31 cellular contexts compared by ENCODE assay signal in genomic region chr19:30811397-30812098, GRCh38.
"Had no signal": no experiment of that assay in that cellular context is flagged by ENCODE, and none has a peak within 500 bp of the region (broad histone marks: within the 10 kb centered on the region; RNA-seq: fewer than 3 reads in every experiment).

No MANE protein-coding gene starts in this region.

- DNase-seq: activated B cell treated with CpG ODN at 0.5 μM for 24 hours; activated CD4-positive, alpha-beta memory T cell treated with anti-CD3 and anti-CD28 coated beads for 36 hours; activated CD4-positive, alpha-beta T cell treated with anti-CD3 and anti-CD28 coated beads for 4 hours; activated CD4-positive, alpha-beta T cell treated with anti-CD3 and anti-CD28 coated beads, Interleukin-2, amount 50 U/mL, for 1 hour; activated CD4-positive, alpha-beta T cell treated with anti-CD3 and anti-CD28 coated beads, Interleukin-2, amount 50 U/mL, for 4 hours; activated CD4-positive, CD25-positive, alpha-beta regulatory T cell treated with anti-CD3 and anti-CD28 coated beads, Interleukin-2, amount 50 U/mL, for 72 hours; activated CD8-positive, alpha-beta memory T cell treated with anti-CD3 and anti-CD28 coated beads, Interleukin-2, amount 50 U/mL, for 4 hours; activated CD8-positive, alpha-beta T cell treated with anti-CD3 and anti-CD28 coated beads for 36 hours; activated effector memory CD4-positive, alpha-beta T cell treated with anti-CD3 and anti-CD28 coated beads, Interleukin-2, amount 50 U/mL, for 16 hours; activated gamma-delta T cell treated with Interleukin-2 at 50 U/mL for 16 hours; activated naive CD4-positive, alpha-beta T cell; activated naive CD4-positive, alpha-beta T cell treated with anti-CD3 and anti-CD28 coated beads for 36 hours; activated naive CD4-positive, alpha-beta T cell treated with anti-CD3 and anti-CD28 coated beads, Interleukin-2, amount 50 U/mL, for 16 hours; activated naive CD8-positive, alpha-beta T cell treated with anti-CD3 and anti-CD28 coated beads for 36 hours; activated T-cell treated with anti-CD3 and anti-CD28 coated beads for 4 hours; activated T-cell treated with anti-CD3 and anti-CD28 coated beads, Interleukin-2, amount 50 U/mL, for 1 hour; activated T-cell treated with anti-CD3 and anti-CD28 coated beads, Interleukin-2, amount 50 U/mL, for 4 hours; activated T-cell treated with anti-CD3 and anti-CD28 coated beads, Interleukin-2, amount 50 U/mL, for 72 hours; adrenal gland; amniotic stem cell; aorta; body of pancreas; brain microvascular endothelial cell; central memory CD4-positive, alpha-beta T cell; T-helper 1 cell; T-helper 2 cell; T-helper 9 cell had no signal

- H3K9me3 ChIP-seq: adrenal gland, body of pancreas had no signal

- ATAC-seq: activated CD8-positive, alpha-beta T cell treated with anti-CD3 and anti-CD28 coated beads for 36 hours; activated naive CD4-positive, alpha-beta T cell treated with anti-CD3 and anti-CD28 coated beads, Interleukin-2, amount 50 U/mL, for 72 hours; activated T-cell treated with anti-CD3 and anti-CD28 coated beads, Interleukin-2, amount 50 U/mL, for 4 hours; activated T-cell treated with anti-CD3 and anti-CD28 coated beads, Interleukin-2, amount 50 U/mL, for 72 hours; activated T-helper 17 cell treated with anti-CD3 and anti-CD28 coated beads, Interleukin-2, amount 50 U/mL, for 72 hours; body of pancreas had no signal

- H3K4me1 ChIP-seq: adrenal gland, body of pancreas, breast epithelium had no signal

- H3K36me3 ChIP-seq: adrenal gland, brain microvascular endothelial cell, breast epithelium had no signal

- H3K27ac ChIP-seq: adrenal gland, body of pancreas, brain microvascular endothelial cell, breast epithelium, VCaP had no signal

- H3K27me3 ChIP-seq: adrenal gland, brain microvascular endothelial cell, breast epithelium had no signal

- H3K4me3 ChIP-seq: adrenal gland, body of pancreas, breast epithelium had no signal
